Comparison of ENCODE assay signal across 8 cellular contexts in genomic region chr6:30682181-30683117, GRCh38. TPM values are rescaled to one million over a fixed set of nuclear protein-coding genes. Genes with fewer than 3 reads are reported as not detected.
DNase-seq lines count a peak whose midpoint lies in the region; ATAC-seq and TF ChIP-seq lines count a peak whose summit lies in the region.

No MANE protein-coding gene starts in this region.

- H3K9me3 ChIP-seq in gastroesophageal sphincter (no peaks in the 10 kb centered on the region), suprapubic skin (no peaks in the 10 kb centered on the region)

- ATAC-seq in HG03064 (IDR thresholded peaks at IDR 0.05; ENCODE audit: low read depth, unreplicated experiment) (peak; percentile 51), gastroesophageal sphincter (peak; percentile 76), omental fat pad (ENCODE audit: low FRiP score) (peak; percentile 82), GM18861 (IDR thresholded peaks at IDR 0.05; ENCODE audit: unreplicated experiment) (no peak)

- H3K27me3 ChIP-seq in gastroesophageal sphincter (no peaks in the 10 kb centered on the region), suprapubic skin (no peaks in the 10 kb centered on the region)

- H3K27ac ChIP-seq in gastroesophageal sphincter (peak overlapping the region; percentile 92 to 100 (median 98)), suprapubic skin (peak overlapping the region; percentile 98)

- H3K4me3 ChIP-seq in gastroesophageal sphincter (peak overlapping the region; percentile 91 to 92), suprapubic skin (peak overlapping the region; percentile 68)

- WGBS in gastroesophageal sphincter (ENCODE audit: low coverage in 1 of 2), 2 donors, result 9% methylated on average over 4 of the region's 11 CpGs; no CpG with 5 or more reads in 1 of the 2 donors
- 11% methylated on average over 9 of the region's 11 CpGs for WGBS in suprapubic skin

- TF ChIP-seq EP300 in gastroesophageal sphincter (IDR thresholded peaks at IDR 0.05) (no peak), suprapubic skin (IDR thresholded peaks at IDR 0.05) (no peak)

- H3K36me3 ChIP-seq in gastroesophageal sphincter, result peaks cover 0 to 28% of the 10 kb centered on the region in 2 donors
- peaks cover 14% of the 10 kb centered on the region for H3K36me3 ChIP-seq in suprapubic skin

- TF ChIP-seq CTCF in gastroesophageal sphincter (IDR thresholded peaks at IDR 0.05) (no peak), omental fat pad (IDR thresholded peaks at IDR 0.05) (no peak), suprapubic skin (IDR thresholded peaks at IDR 0.05) (no peak)

- DNase-seq in activated gamma-delta T cell (lab: John Stamatoyannopoulos, UW), result peak; percentile 84
- DNase-seq in omental fat pad (ENCODE audit: low spot score), result peak; percentile 60
- peak; percentile 91 to 92 for DNase-seq in suprapubic skin (ENCODE audit: low spot score in 2 of 2)

- TF ChIP-seq POLR2A in GM18526 (IDR thresholded peaks at IDR 0.05; ENCODE audit: extremely low read depth, insufficient read length) (peak; percentile 65), Raji (IDR thresholded peaks at IDR 0.05; ENCODE audit: insufficient read depth, low read depth, low read length) (peak; percentile 85), gastroesophageal sphincter (IDR thresholded peaks at IDR 0.05) (peak; percentile 34 to 72), suprapubic skin (IDR thresholded peaks at IDR 0.05) (no peak)

- H3K4me1 ChIP-seq in gastroesophageal sphincter (peaks cover 5 to 81% (median 44%) of the 10 kb centered on the region in 3 donors), suprapubic skin (peaks cover 69% of the 10 kb centered on the region)

RNA-seq across cellular contexts. Expression of gene PPP1R18, which starts 4.0 kb away (rescaled TPM):
- total RNA-seq in gastroesophageal sphincter, result 10 to 100 TPM; 45.3 to 65.8 (median 56.6) TPM
- 10 to 100 TPM; 25.5 to 55.7 (median 43.4) TPM for total RNA-seq in omental fat pad
- 10 to 100 TPM; 25.2 to 31.0 (median 29.2) TPM for total RNA-seq in suprapubic skin

RNA-seq across cellular contexts. Expression of gene NRM, which starts 8.3 kb away (rescaled TPM):
- total RNA-seq in gastroesophageal sphincter (1 to 10 TPM; 3.0 to 8.2 (median 6.0) TPM), omental fat pad (1 to 10 TPM; 2.9 to 5.8 (median 3.7) TPM), suprapubic skin (1 to 10 TPM; 2.3 to 9.0 (median 6.8) TPM)

RNA-seq across cellular contexts. Expression of gene DHX16, which starts 9.6 kb away (rescaled TPM):
- total RNA-seq in gastroesophageal sphincter (10 to 100 TPM; 25.8 to 36.2 (median 31.4) TPM), omental fat pad (10 to 100 TPM; 19.5 to 28.1 (median 24.3) TPM), suprapubic skin (10 to 100 TPM; 24.3 to 48.5 (median 33.7) TPM)

RNA-seq across cellular contexts. Expression of gene MDC1, which starts 34.6 kb away (rescaled TPM):
- 10 to 100 TPM in 3 of 4 donors, 1 to 10 TPM in 1; 9.8 to 16.7 (median 13.1) TPM for total RNA-seq in gastroesophageal sphincter
- total RNA-seq in omental fat pad, result 10 to 100 TPM in 1 of 4 donors, 1 to 10 TPM in 3; 6.2 to 15.0 (median 7.2) TPM
- 10 to 100 TPM; 10.4 to 27.0 (median 16.3) TPM for total RNA-seq in suprapubic skin

RNA-seq across cellular contexts. Expression of gene C6orf136, which starts 35.5 kb away (rescaled TPM):
- total RNA-seq in gastroesophageal sphincter (10 to 100 TPM; 10.8 to 19.6 (median 16.6) TPM), omental fat pad (10 to 100 TPM in 1 of 4 donors, 1 to 10 TPM in 3; 4.7 to 11.2 (median 7.3) TPM), suprapubic skin (10 to 100 TPM in 3 of 4 donors, 1 to 10 TPM in 1; 10.0 to 31.3 (median 15.5) TPM)

Comparison
In these comparisons a context has a peak if more than half of its experiments do, and no peak if none do; other contexts are left out.
1. POLR2A ChIP-seq: peak in GM18526 (single experiment), Raji (single experiment) and gastroesophageal sphincter (2 of 2); none in suprapubic skin (0 of 2).
2. Peak in every context shown above with its lines, with median percentiles within 50 percentile points of each other: DNase-seq.